Comparison of ENCODE assay signal across 24 cellular contexts in genomic region chr14:73221945-73222344, GRCh38.
DNase-seq lines count a peak whose midpoint lies in the region; ATAC-seq lines count a peak whose summit lies in the region.
"Had no signal": no experiment of that assay in that cellular context is flagged by ENCODE, and none has a peak within 500 bp of the region (broad histone marks: within the 10 kb centered on the region; RNA-seq: fewer than 3 reads in every experiment).

No MANE protein-coding gene starts in this region.

- peak overlapping the region; percentile 92 for H3K27ac Mint-ChIP-seq in memory B cell
- H3K27ac Mint-ChIP-seq: activated T-helper 2 cell treated with anti-CD3 and anti-CD28 coated beads, Interferon-gamma antibody, Interleukin-2, Interleukin-4, amounts not matched to agents 10 μg/mL and 5 μg/mL and 100 μg/mL, durations not matched to agents 14 hours and 24 hours and 36 hours; endodermal cell; T-helper 2 cell treated with Interferon-gamma antibody and Interleukin-4, amounts not matched to agents 5 μg/mL and 100 μg/mL, for 36 hours had no signal

- H3K36me3 Mint-ChIP-seq in memory B cell, result peaks cover 39% of the 10 kb centered on the region

- H3K4me1 ChIP-seq in adipocyte (ENCODE audit: control insufficient read depth, insufficient read depth, low read length), result peaks cover 25% of the 10 kb centered on the region
- H3K4me1 ChIP-seq: Caco-2, colonic mucosa had no signal

- no peak overlapping the region for H3K4me3 ChIP-seq in adipocyte (ENCODE audit: low read length)
- H3K4me3 ChIP-seq: colonic mucosa, SK-N-MC, transverse colon had no signal

- ATAC-seq in activated CD4-positive, CD25-positive, alpha-beta regulatory T cell treated with anti-CD3 and anti-CD28 coated beads, Interleukin-2, amount 50 U/mL, for 24 hours, result peak; percentile 6 to 10
- ATAC-seq in memory B cell (ENCODE audit: low read depth) (no peak), GM19467 (IDR thresholded peaks at IDR 0.05; ENCODE audit: unreplicated experiment) (no peak), HG03196 (IDR thresholded peaks at IDR 0.05; ENCODE audit: unreplicated experiment) (no peak)

- H3K9me3 ChIP-seq in adipocyte (ENCODE audit: control insufficient read depth, low read length), result no peaks in the 10 kb centered on the region
- H3K9me3 ChIP-seq: Caco-2, colonic mucosa, transverse colon had no signal

- H3K4me1 Mint-ChIP-seq in memory B cell, result peaks cover 10% of the 10 kb centered on the region

- H3K9me3 Mint-ChIP-seq in memory B cell, result no peaks in the 10 kb centered on the region
- H3K9me3 Mint-ChIP-seq: activated T-helper 2 cell treated with anti-CD3 and anti-CD28 coated beads, Interferon-gamma antibody, Interleukin-2, Interleukin-4, amounts not matched to agents 10 μg/mL and 5 μg/mL and 100 μg/mL, durations not matched to agents 14 hours and 24 hours and 36 hours; endodermal cell; T-helper 2 cell treated with Interferon-gamma antibody and Interleukin-4, amounts not matched to agents 5 μg/mL and 100 μg/mL, for 36 hours had no signal

- H3K27me3 Mint-ChIP-seq in memory B cell, result no peaks in the 10 kb centered on the region

- H3K27me3 ChIP-seq in adipocyte (replicated peaks; ENCODE audit: control insufficient read depth, insufficient read depth, low read length), result no peaks in the 10 kb centered on the region
- H3K27me3 ChIP-seq: colonic mucosa, transverse colon had no signal

- DNase-seq in activated CD4-positive, CD25-positive, alpha-beta regulatory T cell (lab: John Stamatoyannopoulos, UW), result no peak
- DNase-seq in GM04503 (ENCODE audit: low read depth), result peak; percentile 32
- DNase-seq in adipocyte (ENCODE audit: low read depth), result peak; percentile 52
- no peak for DNase-seq in memory B cell (ENCODE audit: low spot score in 2 of 2)
- DNase-seq in activated effector memory CD4-positive, alpha-beta T cell treated with Interleukin-2 at 50 U/mL for 16 hours, result no peak
- DNase-seq: activated CD8-positive, alpha-beta memory T cell treated with anti-CD3 and anti-CD28 coated beads for 24 hours; Caco-2; colonic mucosa; DMS79 treated with DMSO at 0.1 percent for 48 hours; endodermal cell; glutamatergic neuron; kidney glomerular epithelial cell; mammary epithelial cell; MM.1S; NCI-H146; NCI-H524; occipital lobe; transverse colon had no signal

- no peak overlapping the region for H3K9ac ChIP-seq in adipocyte (ENCODE audit: low read length)

- peaks cover 39% of the 10 kb centered on the region for H3K36me3 ChIP-seq in adipocyte (ENCODE audit: control insufficient read depth, insufficient read depth, low read length, severe bottlenecking)
- H3K36me3 ChIP-seq: colonic mucosa had no signal

- H3K4me3 Mint-ChIP-seq in memory B cell, result no peak overlapping the region
- H3K4me3 Mint-ChIP-seq: endodermal cell; T-helper 2 cell treated with Interferon-gamma antibody and Interleukin-4, amounts not matched to agents 5 μg/mL and 100 μg/mL, for 36 hours had no signal

Comparison
In these comparisons a context has a peak if more than half of its experiments do, and no peak if none do; other contexts are left out.
1. ATAC-seq: peak in activated CD4-positive, CD25-positive, alpha-beta regulatory T cell treated with anti-CD3 and anti-CD28 coated beads, Interleukin-2, amount 50 U/mL, for 24 hours (2 of 2); none in memory B cell (single experiment), GM19467 (single experiment) and HG03196 (single experiment).
2. DNase-seq: peak in GM04503 (single experiment) and adipocyte (single experiment); none in activated CD4-positive, CD25-positive, alpha-beta regulatory T cell (0 of 4), memory B cell (0 of 2) and activated effector memory CD4-positive, alpha-beta T cell treated with Interleukin-2 at 50 U/mL for 16 hours (single experiment).